10 cellular contexts compared by ENCODE assay signal in the genomic region with DNA sequence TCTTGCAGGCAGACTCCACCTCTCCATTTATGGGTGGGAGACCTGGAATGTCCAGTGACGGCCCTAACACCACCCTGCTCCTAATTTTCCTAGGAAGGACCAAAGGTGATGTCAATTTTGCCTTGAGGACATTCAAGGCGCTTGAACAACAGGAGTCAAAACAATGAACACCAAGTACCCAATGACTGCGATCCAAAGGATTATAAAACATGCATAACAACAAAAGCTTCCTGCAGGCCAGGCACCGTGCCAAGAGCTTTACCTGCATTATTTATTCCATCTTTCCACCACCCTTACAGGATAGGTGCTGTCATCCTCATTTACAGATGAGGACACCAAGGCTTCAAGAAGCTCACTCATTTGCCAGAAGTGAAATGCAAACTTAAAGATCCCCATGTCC. TPM values are rescaled to one million over a fixed set of nuclear protein-coding genes. Genes with fewer than 3 reads are reported as not detected.
A peak's percentile ranks its signal among the peaks of the same experiment; 100 is the strongest.
DNase-seq lines count a peak whose midpoint lies in the region; ATAC-seq and TF ChIP-seq lines count a peak whose summit lies in the region.
"Had no signal": no experiment of that assay in that cellular context is flagged by ENCODE, and none has a peak within 500 bp of the region (broad histone marks: within the 10 kb centered on the region; RNA-seq: fewer than 3 reads in every experiment).

No MANE protein-coding gene starts in this region.

- no peaks in the 10 kb centered on the region for H3K9me3 Mint-ChIP-seq in activated naive CD4-positive, alpha-beta T cell treated with anti-CD3 and anti-CD28 coated beads, Interleukin-2, amount 50 U/mL, for 24 hours
- H3K9me3 Mint-ChIP-seq in central memory CD8-positive, alpha-beta T cell = peaks cover 2% of the 10 kb centered on the region

- 66 to 88% methylated on average over 2 to 4 of the region's 4 CpGs for WGBS in transverse colon (ENCODE audit: low coverage in 1 of 2), 2 donors
- 50 to 52% methylated on average over 4 of the region's 4 CpGs for WGBS in esophagus squamous epithelium, 2 donors

- no peak overlapping the region for H3K4me3 Mint-ChIP-seq in activated naive CD4-positive, alpha-beta T cell treated with anti-CD3 and anti-CD28 coated beads, Interleukin-2, amount 50 U/mL, for 24 hours
- peak overlapping the region; percentile 78 for H3K4me3 Mint-ChIP-seq in central memory CD8-positive, alpha-beta T cell
- H3K4me3 Mint-ChIP-seq: type B pancreatic cell had no signal

- no peak for TF ChIP-seq CTCF in transverse colon (IDR thresholded peaks at IDR 0.05)
- TF ChIP-seq CTCF in GM13977 (IDR thresholded peaks at IDR 0.05; ENCODE audit: extremely low read depth, insufficient read depth, missing control alignments) = no peak
- no peak for TF ChIP-seq CTCF in foreskin keratinocyte (conservative IDR thresholded peaks at IDR 0.05)
- TF ChIP-seq CTCF in esophagus squamous epithelium (IDR thresholded peaks at IDR 0.05) = no peak

- H3K27ac ChIP-seq in transverse colon (no peak overlapping the region), foreskin keratinocyte (no peak overlapping the region), esophagus squamous epithelium (no peak overlapping the region)

- peaks cover 80% of the 10 kb centered on the region for H3K4me1 Mint-ChIP-seq in activated naive CD4-positive, alpha-beta T cell treated with anti-CD3 and anti-CD28 coated beads, Interleukin-2, amount 50 U/mL, for 24 hours
- peaks cover 48% of the 10 kb centered on the region for H3K4me1 Mint-ChIP-seq in central memory CD8-positive, alpha-beta T cell

- DNase-seq in activated naive CD4-positive, alpha-beta T cell treated with anti-CD3 and anti-CD28 coated beads, Interleukin-2, amount 50 U/mL, for 16 hours = no peak
- DNase-seq in NCI-H345 treated with DMSO at 0.1 percent for 48 hours (lab: John Stamatoyannopoulos, UW; ENCODE audit: unreplicated experiment) = peak; percentile 93
- no peak for DNase-seq in central memory CD8-positive, alpha-beta T cell (ENCODE audit: low spot score in 2 of 2)
- DNase-seq in transverse colon = peak; percentile 18
- no peak for DNase-seq in GM13977 (ENCODE audit: low spot score)
- DNase-seq in foreskin keratinocyte = no peak
- DNase-seq in esophagus squamous epithelium (lab: John Stamatoyannopoulos, UW) = no peak
- DNase-seq: NK-92 treated with Interleukin-12 subunit alpha and Interleukin-12 subunit beta, amount 100 ng/mL, for 24 hours had no signal

- no peaks in the 10 kb centered on the region for H3K27me3 ChIP-seq in transverse colon
- no peaks in the 10 kb centered on the region for H3K27me3 ChIP-seq in foreskin keratinocyte
- no peaks in the 10 kb centered on the region for H3K27me3 ChIP-seq in esophagus squamous epithelium

- peak overlapping the region; percentile 48 for H3K27ac Mint-ChIP-seq in activated naive CD4-positive, alpha-beta T cell treated with anti-CD3 and anti-CD28 coated beads, Interleukin-2, amount 50 U/mL, for 24 hours
- peak overlapping the region; percentile 94 for H3K27ac Mint-ChIP-seq in central memory CD8-positive, alpha-beta T cell (ENCODE audit: low read depth)
- H3K27ac Mint-ChIP-seq: type B pancreatic cell had no signal

- H3K4me1 ChIP-seq in transverse colon (peaks cover 16 to 46% (median 39%) of the 10 kb centered on the region in 4 donors), foreskin keratinocyte (peaks cover 38% of the 10 kb centered on the region), esophagus squamous epithelium (peaks cover 29 to 57% (median 37%) of the 10 kb centered on the region in 3 donors)

- no peaks in the 10 kb centered on the region for H3K36me3 ChIP-seq in transverse colon
- H3K36me3 ChIP-seq in esophagus squamous epithelium = no peaks in the 10 kb centered on the region

- H3K27me3 Mint-ChIP-seq in activated naive CD4-positive, alpha-beta T cell treated with anti-CD3 and anti-CD28 coated beads, Interleukin-2, amount 50 U/mL, for 24 hours = no peaks in the 10 kb centered on the region
- no peaks in the 10 kb centered on the region for H3K27me3 Mint-ChIP-seq in central memory CD8-positive, alpha-beta T cell

- H3K4me3 ChIP-seq in transverse colon = no peak overlapping the region
- H3K4me3 ChIP-seq in esophagus squamous epithelium = no peak overlapping the region

- TF ChIP-seq POLR2A in transverse colon (IDR thresholded peaks at IDR 0.05) = no peak
- no peak for TF ChIP-seq POLR2A in esophagus squamous epithelium (IDR thresholded peaks at IDR 0.05)

- H3K9me3 ChIP-seq in transverse colon = no peaks in the 10 kb centered on the region
- H3K9me3 ChIP-seq in esophagus squamous epithelium = no peaks in the 10 kb centered on the region

- peaks cover 8% of the 10 kb centered on the region for H3K36me3 Mint-ChIP-seq in activated naive CD4-positive, alpha-beta T cell treated with anti-CD3 and anti-CD28 coated beads, Interleukin-2, amount 50 U/mL, for 24 hours
- peaks cover 12% of the 10 kb centered on the region for H3K36me3 Mint-ChIP-seq in central memory CD8-positive, alpha-beta T cell (ENCODE audit: insufficient read depth)

- ATAC-seq in central memory CD8-positive, alpha-beta T cell (replicated peaks; ENCODE audit: extremely low read depth, poor library complexity, severe bottlenecking) = no peak
- ATAC-seq in foreskin keratinocyte = no peak

- intact Hi-C loops in transverse colon (cut with DNase I; ENCODE audit: low total_unique reads) (no loop called here), esophagus squamous epithelium (cut with DNase I) (loop anchor here (10.0 kb wide), 1 partner anchor 193 kb away; no protein-coding TSS in a partner anchor)

- in situ Hi-C loops in transverse colon (cut with MboI; ENCODE audit: low pct_ligation_motif_present in 1 of 4, low pct_unique_long_range_greater_than_20kb in 1 of 4, low sequenced_read_pairs in 3 of 4) (no loop called here), GM13977 (cut with MboI; ENCODE audit: low pct_unique_long_range_greater_than_20kb, low sequenced_read_pairs, unreplicated experiment) (loop anchor here (10.0 to 25.0 kb wide), 2 partner anchors 343 to 480 kb away; no protein-coding TSS in a partner anchor)

- TF ChIP-seq EP300 in transverse colon (IDR thresholded peaks at IDR 0.05; ENCODE audit: low read depth) = no peak

RNA-seq across cellular contexts. Expression of a gene that starts 15.2 kb away (rescaled TPM):
- 100 to 1,000 TPM in 3 of 4 donors, 10 to 100 TPM in 1; 66.1 to 130 (median 109) TPM for total RNA-seq in transverse colon
- total RNA-seq in foreskin keratinocyte = 14.5 and 20.1 TPM in 2 replicates
- 3.1 TPM in 2 replicates for polyA plus RNA-seq in foreskin keratinocyte
- 10 to 100 TPM; 27.4 to 91.4 (median 39.2) TPM for total RNA-seq in esophagus squamous epithelium

Comparison
In these comparisons a context has a peak if more than half of its experiments do, and no peak if none do; other contexts are left out.
1. DNase-seq: peak in NCI-H345 treated with DMSO at 0.1 percent for 48 hours (single experiment) and transverse colon (single experiment); none in activated naive CD4-positive, alpha-beta T cell treated with anti-CD3 and anti-CD28 coated beads, Interleukin-2, amount 50 U/mL, for 16 hours (single experiment), central memory CD8-positive, alpha-beta T cell (0 of 2), GM13977 (single experiment), foreskin keratinocyte (0 of 2) and esophagus squamous epithelium (single experiment).